In genomic region chr10:129741978-129742741, GRCh38 we compare ENCODE assay signal across 18 cellular contexts.
"Had no signal": no experiment of that assay in that cellular context is flagged by ENCODE, and none has a peak within 500 bp of the region (broad histone marks: within the 10 kb centered on the region; RNA-seq: fewer than 3 reads in every experiment).

No MANE protein-coding gene starts in this region.

- DNase-seq: activated CD4-positive, alpha-beta T cell treated with anti-CD3 and anti-CD28 coated beads for 4 hours; activated gamma-delta T cell treated with Interleukin-2 at 50 U/mL for 16 hours; activated T-cell treated with anti-CD3 and anti-CD28 coated beads, Interleukin-2, amount 50 U/mL, for 4 hours; effector CD8-positive, alpha-beta T cell; heart left ventricle; left ventricle myocardium inferior; mesendoderm; stimulated activated CD4-positive, alpha-beta T cell treated with anti-CD3 and anti-CD28 coated beads, Interleukin-1b, Interleukin-23, amount 100 ng/mL, for 48 hours; substantia nigra; SW 1271 had no signal

- H3K27ac ChIP-seq: heart left ventricle, left ventricle myocardium inferior, SJSA1, upper lobe of left lung had no signal

- H3K4me3 ChIP-seq: heart left ventricle, left ventricle myocardium inferior, SJSA1, smooth muscle cell, upper lobe of left lung had no signal

- FAIRE-seq: astrocyte, colon, frontal cortex, islet of Langerhans had no signal

- H3K36me3 ChIP-seq: heart left ventricle, SJSA1, upper lobe of left lung had no signal

- H3K4me2 ChIP-seq: smooth muscle cell had no signal

- H3K27me3 ChIP-seq: heart left ventricle, SJSA1, upper lobe of left lung had no signal

- H3K9me3 ChIP-seq: upper lobe of left lung had no signal

- H3K4me1 ChIP-seq: heart left ventricle, left ventricle myocardium inferior, SJSA1, upper lobe of left lung had no signal

- ATAC-seq: activated T-cell treated with anti-CD3 and anti-CD28 coated beads, Interleukin-2, amount 50 U/mL, for 4 hours; heart left ventricle; stimulated activated memory B cell treated with anti-CD40 and anti-IgM and Interleukin-4, amounts not matched to agents 10 μg/mL and 1 μg/mL and 100 μg/mL, for 72 hours had no signal
